In the genomic region with DNA sequence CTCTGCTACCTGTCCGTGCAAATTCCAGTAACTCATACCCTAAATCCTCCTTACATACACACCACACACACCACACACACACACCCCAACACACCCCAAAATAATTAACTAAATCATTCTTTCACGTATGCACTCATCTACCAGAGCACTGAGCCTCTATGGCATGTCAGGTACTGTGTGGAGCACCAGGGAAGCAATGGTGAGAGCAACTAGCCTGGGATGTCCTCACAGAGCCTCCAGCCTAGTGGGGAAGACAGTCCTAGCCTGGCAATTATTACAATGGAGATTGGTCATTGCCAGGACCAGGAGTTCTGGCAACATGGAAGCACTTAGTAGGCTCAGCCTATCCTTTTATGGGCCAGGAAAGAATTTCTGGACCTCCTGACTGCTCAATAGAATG, we compare ENCODE assay signal across 3 cellular contexts.
TF ChIP-seq lines count a peak whose summit lies in the region.

No MANE protein-coding gene starts in this region.

TF ChIP-seq in SK-N-SH, 30 proteins besides CTCF, POLR2A, EP300 and RAD21 (continued from another document and continues in another):
- TF ChIP-seq USF2 (IDR thresholded peaks at IDR 0.05; ENCODE audit: borderline replicate concordance, low read depth, low read length) (no peak), MEF2A (IDR thresholded peaks at IDR 0.05; ENCODE audit: borderline replicate concordance, low read depth) (no peak), YY1 (IDR thresholded peaks at IDR 0.05; ENCODE audit: low read depth) (no peak), REST (IDR thresholded peaks at IDR 0.05; ENCODE audit: low read depth, low read length) (no peak), FOXJ3 (CRISPR knock-in tag; IDR thresholded peaks at IDR 0.05) (no peak), MXI1 (IDR thresholded peaks at IDR 0.05; ENCODE audit: low read depth, low read length) (no peak), TAF1 (IDR thresholded peaks at IDR 0.05; ENCODE audit: borderline replicate concordance, low read depth, low read length) (no peak), GATA2 (CRISPR knock-in tag; IDR thresholded peaks at IDR 0.05) (no peak), RCOR1 (IDR thresholded peaks at IDR 0.05; ENCODE audit: low read length) (no peak), RFX5 (IDR thresholded peaks at IDR 0.05; ENCODE audit: low read length) (no peak), NRF1 (IDR thresholded peaks at IDR 0.05; ENCODE audit: low read depth, low read length) (no peak), GABPA (IDR thresholded peaks at IDR 0.05; ENCODE audit: low read depth) (no peak), IRF3 (IDR thresholded peaks at IDR 0.05; ENCODE audit: low read depth, low read length) (no peak)
- TF ChIP-seq, protein P1, sequence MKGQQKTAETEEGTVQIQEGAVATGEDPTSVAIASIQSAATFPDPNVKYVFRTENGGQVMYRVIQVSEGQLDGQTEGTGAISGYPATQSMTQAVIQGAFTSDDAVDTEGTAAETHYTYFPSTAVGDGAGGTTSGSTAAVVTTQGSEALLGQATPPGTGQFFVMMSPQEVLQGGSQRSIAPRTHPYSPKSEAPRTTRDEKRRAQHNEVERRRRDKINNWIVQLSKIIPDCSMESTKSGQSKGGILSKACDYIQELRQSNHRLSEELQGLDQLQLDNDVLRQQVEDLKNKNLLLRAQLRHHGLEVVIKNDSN (IDR thresholded peaks at IDR 0.05; ENCODE audit: borderline replicate concordance, low read depth): no peak

TF ChIP-seq in SK-N-SH treated with all-trans-retinoic acid at 6 μM for 48 hours, 23 proteins besides CTCF, POLR2A, EP300 and RAD21 (continued from another document):
- no peak for TF ChIP-seq PPARA (CRISPR knock-in tag; IDR thresholded peaks at IDR 0.05; ENCODE audit: borderline replicate concordance)
- TF ChIP-seq, protein P2, sequence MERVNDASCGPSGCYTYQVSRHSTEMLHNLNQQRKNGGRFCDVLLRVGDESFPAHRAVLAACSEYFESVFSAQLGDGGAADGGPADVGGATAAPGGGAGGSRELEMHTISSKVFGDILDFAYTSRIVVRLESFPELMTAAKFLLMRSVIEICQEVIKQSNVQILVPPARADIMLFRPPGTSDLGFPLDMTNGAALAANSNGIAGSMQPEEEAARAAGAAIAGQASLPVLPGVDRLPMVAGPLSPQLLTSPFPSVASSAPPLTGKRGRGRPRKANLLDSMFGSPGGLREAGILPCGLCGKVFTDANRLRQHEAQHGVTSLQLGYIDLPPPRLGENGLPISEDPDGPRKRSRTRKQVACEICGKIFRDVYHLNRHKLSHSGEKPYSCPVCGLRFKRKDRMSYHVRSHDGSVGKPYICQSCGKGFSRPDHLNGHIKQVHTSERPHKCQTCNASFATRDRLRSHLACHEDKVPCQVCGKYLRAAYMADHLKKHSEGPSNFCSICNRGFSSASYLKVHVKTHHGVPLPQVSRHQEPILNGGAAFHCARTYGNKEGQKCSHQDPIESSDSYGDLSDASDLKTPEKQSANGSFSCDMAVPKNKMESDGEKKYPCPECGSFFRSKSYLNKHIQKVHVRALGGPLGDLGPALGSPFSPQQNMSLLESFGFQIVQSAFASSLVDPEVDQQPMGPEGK (CRISPR knock-in tag; IDR thresholded peaks at IDR 0.05; ENCODE audit: borderline replicate concordance): no peak
- TF ChIP-seq ZNF8 (CRISPR knock-in tag; IDR thresholded peaks at IDR 0.05): no peak
- no peak for TF ChIP-seq ZFP30 (CRISPR knock-in tag; IDR thresholded peaks at IDR 0.05)
- TF ChIP-seq ZFP3 (CRISPR knock-in tag; IDR thresholded peaks at IDR 0.05): no peak
- no peak for TF ChIP-seq OSR1 (CRISPR knock-in tag; IDR thresholded peaks at IDR 0.05)
- no peak for TF ChIP-seq TOX (CRISPR knock-in tag; IDR thresholded peaks at IDR 0.05; ENCODE audit: borderline replicate concordance)
- no peak for TF ChIP-seq CSRNP3 (CRISPR knock-in tag; IDR thresholded peaks at IDR 0.05)
- no peak for TF ChIP-seq ISL1 (CRISPR knock-in tag; IDR thresholded peaks at IDR 0.05)
- TF ChIP-seq SNAI2 (CRISPR knock-in tag; IDR thresholded peaks at IDR 0.05): no peak
- no peak for TF ChIP-seq ZC3H10 (CRISPR knock-in tag; IDR thresholded peaks at IDR 0.05)
- TF ChIP-seq POU6F1 (CRISPR knock-in tag; IDR thresholded peaks at IDR 0.05; ENCODE audit: borderline replicate concordance, low read depth): no peak
- no peak for TF ChIP-seq TSHZ2 (CRISPR knock-in tag; IDR thresholded peaks at IDR 0.05)
- no peak for TF ChIP-seq RARB (CRISPR knock-in tag; IDR thresholded peaks at IDR 0.05)
TF ChIP-seq in SK-N-SH treated with all-trans-retinoic acid at 6 μM for 48 hours: peak in this region for 0.

TF ChIP-seq in A549, 52 proteins besides CTCF, POLR2A, EP300 and RAD21 (continued from another document):
- TF ChIP-seq E2F6 (IDR thresholded peaks at IDR 0.05; ENCODE audit: borderline replicate concordance, low read depth): no peak
- TF ChIP-seq, protein P3, sequence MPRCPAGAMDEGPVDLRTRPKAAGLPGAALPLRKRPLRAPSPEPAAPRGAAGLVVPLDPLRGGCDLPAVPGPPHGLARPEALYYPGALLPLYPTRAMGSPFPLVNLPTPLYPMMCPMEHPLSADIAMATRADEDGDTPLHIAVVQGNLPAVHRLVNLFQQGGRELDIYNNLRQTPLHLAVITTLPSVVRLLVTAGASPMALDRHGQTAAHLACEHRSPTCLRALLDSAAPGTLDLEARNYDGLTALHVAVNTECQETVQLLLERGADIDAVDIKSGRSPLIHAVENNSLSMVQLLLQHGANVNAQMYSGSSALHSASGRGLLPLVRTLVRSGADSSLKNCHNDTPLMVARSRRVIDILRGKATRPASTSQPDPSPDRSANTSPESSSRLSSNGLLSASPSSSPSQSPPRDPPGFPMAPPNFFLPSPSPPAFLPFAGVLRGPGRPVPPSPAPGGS (IDR thresholded peaks at IDR 0.05): no peak
- no peak for TF ChIP-seq NPAS2 (CRISPR knock-in tag; IDR thresholded peaks at IDR 0.05; ENCODE audit: borderline replicate concordance)
- no peak for TF ChIP-seq HOXA7 (CRISPR knock-in tag; IDR thresholded peaks at IDR 0.05)
- TF ChIP-seq PHF8 (IDR thresholded peaks at IDR 0.05; ENCODE audit: borderline replicate concordance, low read depth): no peak
- TF ChIP-seq TP53 (CRISPR knock-in tag; IDR thresholded peaks at IDR 0.05): no peak
- TF ChIP-seq RFX5 (IDR thresholded peaks at IDR 0.05): no peak
- TF ChIP-seq KDM5A (IDR thresholded peaks at IDR 0.05): no peak
- no peak for TF ChIP-seq HMGXB4 (CRISPR knock-in tag; IDR thresholded peaks at IDR 0.05; ENCODE audit: borderline replicate concordance)
- no peak for TF ChIP-seq MYC (IDR thresholded peaks at IDR 0.05; ENCODE audit: borderline replicate concordance, low read length)
- TF ChIP-seq CBX2 (IDR thresholded peaks at IDR 0.05; ENCODE audit: borderline replicate concordance, low read depth): no peak
- TF ChIP-seq FOXS1 (CRISPR knock-in tag; IDR thresholded peaks at IDR 0.05): no peak
- no peak for TF ChIP-seq RCOR1 (IDR thresholded peaks at IDR 0.05; ENCODE audit: low read depth, low read length)
- TF ChIP-seq ZFP36 (IDR thresholded peaks at IDR 0.05; ENCODE audit: borderline replicate concordance, partially characterized antibody): no peak
